ENCODE assay signal across 8 cellular contexts in genomic region chr10:119542990-119543813, GRCh38. TPM values are rescaled to one million over a fixed set of nuclear protein-coding genes. Genes with fewer than 3 reads are reported as not detected.
A peak's percentile ranks its signal among the peaks of the same experiment; 100 is the strongest.
DNase-seq lines count a peak whose midpoint lies in the region; ATAC-seq, FAIRE-seq and TF ChIP-seq lines count a peak whose summit lies in the region.

No MANE protein-coding gene starts in this region.

- 1 to 2% (median 2%) methylated on average over 58 to 77 of the region's 77 CpGs for WGBS in psoas muscle, 3 donors

- peak; percentile 89 for FAIRE-seq in GM19239 (lab: Jason Lieb, UNC)

- peak; percentile 51 for ATAC-seq in HG03354 (IDR thresholded peaks at IDR 0.05; ENCODE audit: poor library complexity, severe bottlenecking, unreplicated experiment)
- peak; percentile 53 to 75 (median 73) for ATAC-seq in psoas muscle

- H3K9me3 ChIP-seq in BE2C (no peaks in the 10 kb centered on the region), PC-9 (ENCODE audit: insufficient read depth, low read depth) (no peaks in the 10 kb centered on the region), cardiac muscle cell (ENCODE audit: low read depth) (no peaks in the 10 kb centered on the region), psoas muscle (no peaks in the 10 kb centered on the region)

- DNase-seq in BE2C (peak; percentile 74), GM19239 (ENCODE audit: insufficient read length, low spot score) (peak; percentile 67), PC-9 (peak; percentile 35 to 44), cardiac muscle cell (ENCODE audit: low read depth in 1 of 2, low spot score in 1 of 2) (peak; percentile 52 to 64), psoas muscle (peak; percentile 51 to 76), DMS79 (lab: John Stamatoyannopoulos, UW) (no peak)
- DNase-seq in activated effector memory CD4-positive, alpha-beta T cell treated with anti-CD3 and anti-CD28 coated beads, Interleukin-2, amount 50 U/mL, for 16 hours = peak; percentile 85

- intact Hi-C loops in PC-9 (cut with micrococcal nuclease; ENCODE audit: unreplicated experiment) = loop anchor here (2.0 to 5.0 kb wide), 3 partner anchors 98 to 346 kb away; no protein-coding TSS in a partner anchor
- intact Hi-C loops in psoas muscle (cut with DNase I) = loop anchor here in 1 of 2 donors (5.0 kb wide), 1 partner anchor 346 kb away; no protein-coding TSS in a partner anchor

- TF ChIP-seq CTCF in BE2C (IDR thresholded peaks at IDR 0.05; ENCODE audit: low read depth, low read length) = peak; percentile 59
- TF ChIP-seq CTCF in PC-9 (conservative IDR thresholded peaks at IDR 0.05) = peak; percentile 62
- peak; percentile 60 for TF ChIP-seq CTCF in cardiac muscle cell (IDR thresholded peaks at IDR 0.05; ENCODE audit: low read depth, low read length)
- TF ChIP-seq CTCF in psoas muscle (IDR thresholded peaks at IDR 0.05) = peak; percentile 39

- H3K4me1 ChIP-seq in BE2C (peaks cover 3% of the 10 kb centered on the region), PC-9 (replicated peaks; ENCODE audit: insufficient read depth) (peaks cover 31% of the 10 kb centered on the region), cardiac muscle cell (ENCODE audit: low read depth) (peaks cover 10% of the 10 kb centered on the region), psoas muscle (no peaks in the 10 kb centered on the region)

- no peaks in the 10 kb centered on the region for H3K9me2 ChIP-seq in PC-9 (ENCODE audit: insufficient read depth)

- no peaks in the 10 kb centered on the region for H4K20me1 ChIP-seq in PC-9 (ENCODE audit: insufficient read depth)

- POLR2A ChIA-PET in PC-9 (lab: Charles Lee; ENCODE audit: unreplicated experiment) = interaction anchor here (0.6 to 1.0 kb wide), 3 partner anchors 27 to 400 kb away, joined by 3 to 6 read pairs (median 6); partner anchors contain the start of gene INPP5F

- H3K36me3 ChIP-seq in BE2C (no peaks in the 10 kb centered on the region), PC-9 (ENCODE audit: low read depth) (no peaks in the 10 kb centered on the region), cardiac muscle cell (no peaks in the 10 kb centered on the region), psoas muscle (ENCODE audit: insufficient read depth in 1 of 2, low read depth in 1 of 2) (no peaks in the 10 kb centered on the region)

- H3K27me3 ChIP-seq in BE2C (no peaks in the 10 kb centered on the region), PC-9 (ENCODE audit: insufficient read depth, low read depth) (no peaks in the 10 kb centered on the region), cardiac muscle cell (peaks cover 82% of the 10 kb centered on the region), psoas muscle (ENCODE audit: insufficient read depth in 3 of 3, low read length in 2 of 3) (peaks cover 0 to 11% (median 4%) of the 10 kb centered on the region in 3 donors)

- H3K4me2 ChIP-seq in PC-9 = peak overlapping the region; percentile 87

- H2AFZ ChIP-seq in PC-9 = peak overlapping the region; percentile 80

- H3K27ac ChIP-seq in PC-9 = peak overlapping the region; percentile 32
- no peak overlapping the region for H3K27ac ChIP-seq in cardiac muscle cell
- H3K27ac ChIP-seq in psoas muscle = peak overlapping the region; percentile 65

- peaks cover 27% of the 10 kb centered on the region for H3K79me2 ChIP-seq in PC-9 (ENCODE audit: low read depth)

- peaks cover 6% of the 10 kb centered on the region; the same call in 1 of the 2 replicates for H3F3A ChIP-seq in PC-9 (ENCODE audit: insufficient read depth, low read depth)

- no TSS peak for BruUV-seq in PC-9 (replicated peaks; lab: Mats Ljungman, UMichigan)

- H3K4me3 ChIP-seq in BE2C (ENCODE audit: low read depth, low read length) (peak overlapping the region; percentile 61), PC-9 (peak overlapping the region; percentile 77), cardiac muscle cell (peak overlapping the region; percentile 48), psoas muscle (peak overlapping the region; percentile 82)

- CTCF ChIA-PET in PC-9 (lab: Charles Lee) = interaction anchor here (1.2 kb wide), 1 partner anchor 26 kb away, joined by 3 read pairs; no protein-coding TSS in a partner anchor

RNA-seq across cellular contexts. Expression of gene RGS10, which starts 0.7 kb away (rescaled TPM):
- 6.8 TPM for polyA plus RNA-seq in BE2C (2012; ENCODE audit: insufficient read depth, insufficient read length, low read depth)
- total RNA-seq in PC-9 (2021) (44.5 and 46.0 TPM in 2 replicates), cardiac muscle cell (0.25 and 1.6 TPM in 2 replicates), psoas muscle (10 to 100 TPM in 3 of 4 donors, 1 to 10 TPM in 1; 5.7 to 28.4 (median 12.6) TPM)
- polyA plus RNA-seq in cardiac muscle cell (0.73 and 3.0 TPM in 2 replicates), psoas muscle (1 to 10 TPM; 4.2 to 9.5 (median 7.4) TPM)

RNA-seq across cellular contexts. Expression of gene TIAL1, which starts 53.6 kb away (rescaled TPM):
- polyA plus RNA-seq in BE2C (2012; ENCODE audit: insufficient read depth, insufficient read length, low read depth) = 84.4 TPM
- 81.4 and 94.1 TPM in 2 replicates for total RNA-seq in PC-9 (2021)
- 45.1 and 63.5 TPM in 2 replicates for total RNA-seq in cardiac muscle cell
- polyA plus RNA-seq in cardiac muscle cell = 33.8 and 58.1 TPM in 2 replicates
- total RNA-seq in psoas muscle = 100 to 1,000 TPM in 1 of 4 donors, 10 to 100 TPM in 3; 57.7 to 106 (median 81.8) TPM
- polyA plus RNA-seq in psoas muscle = 10 to 100 TPM; 38.2 to 92.6 (median 54.5) TPM
